ENCODE assay signal across 23 cellular contexts in the genomic region with DNA sequence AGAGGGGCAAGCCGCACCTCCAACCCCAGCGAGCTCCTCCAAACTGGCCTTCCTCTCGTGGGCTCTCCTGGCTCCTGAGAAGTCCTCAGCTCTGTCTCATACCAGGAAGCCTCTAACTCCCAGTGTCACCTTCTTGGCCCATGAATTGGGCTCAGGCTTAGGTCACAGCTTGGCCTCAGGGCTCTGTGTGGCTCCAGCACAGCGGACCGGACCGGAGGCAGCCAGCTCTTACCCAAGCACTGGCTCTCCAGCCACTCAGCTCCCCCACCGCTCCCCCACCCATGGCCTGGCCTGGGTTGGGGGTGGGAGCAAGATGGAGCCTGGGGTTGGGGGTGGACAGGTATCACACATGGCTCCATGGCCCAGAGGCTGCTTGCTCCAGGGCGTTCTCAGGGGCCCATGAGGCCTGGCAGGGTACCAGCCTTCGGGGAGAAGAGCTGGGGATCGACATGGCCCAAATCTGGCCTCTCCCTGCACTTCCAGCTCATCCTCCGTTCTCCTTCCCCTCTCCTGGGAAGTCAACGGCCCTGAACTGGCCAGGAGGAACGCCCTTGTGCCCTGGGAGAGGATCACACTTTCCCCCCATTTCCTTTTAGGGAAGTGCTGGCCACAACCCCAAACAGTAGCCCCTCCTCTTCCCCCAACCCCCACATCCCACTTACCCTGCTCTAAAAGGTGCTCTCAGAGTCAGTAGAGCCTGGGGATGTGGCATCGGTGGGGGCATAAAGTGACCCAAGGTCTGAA.
DNase-seq lines count a peak whose midpoint lies in the region; ATAC-seq and TF ChIP-seq lines count a peak whose summit lies in the region.
"Had no signal": no experiment of that assay in that cellular context is flagged by ENCODE, and none has a peak within 500 bp of the region (broad histone marks: within the 10 kb centered on the region; RNA-seq: fewer than 3 reads in every experiment).

No MANE protein-coding gene starts in this region.

- H4K20me1 ChIP-seq in HCT116 (ENCODE audit: insufficient read depth): no peaks in the 10 kb centered on the region

- H3K27me3 ChIP-seq in HCT116 (ENCODE audit: insufficient read depth, low read length) (no peaks in the 10 kb centered on the region), body of pancreas (no peaks in the 10 kb centered on the region), mucosa of stomach (ENCODE audit: control insufficient read depth, insufficient read depth, low read length) (no peaks in the 10 kb centered on the region), upper lobe of left lung (no peaks in the 10 kb centered on the region)
- H3K27me3 ChIP-seq: esophagus muscularis mucosa had no signal

- H3K27ac ChIP-seq in HCT116 (ENCODE audit: low read depth, low read length) (no peak overlapping the region), body of pancreas (peak overlapping the region; percentile 60 to 85 (median 76)), upper lobe of left lung (peak overlapping the region; percentile 33 to 65 (median 58))
- H3K27ac ChIP-seq: brain microvascular endothelial cell, esophagus muscularis mucosa, neutrophil, psoas muscle, SJCRH30, thoracic aorta had no signal

- CTCF ChIA-PET in HCT116 (lab: Charles Lee): no interaction called here

- no peaks in the 10 kb centered on the region for H3K36me3 ChIP-seq in HCT116 (ENCODE audit: control insufficient read depth in 1 of 2, insufficient read depth in 2 of 2, low read length in 2 of 2)
- no peaks in the 10 kb centered on the region for H3K36me3 ChIP-seq in body of pancreas (replicated peaks in 1 of 2; ENCODE audit: insufficient read depth in 1 of 2, low read depth in 2 of 2)
- H3K36me3 ChIP-seq in mucosa of stomach (ENCODE audit: control insufficient read depth, insufficient read depth, low read length): no peaks in the 10 kb centered on the region
- no peaks in the 10 kb centered on the region for H3K36me3 ChIP-seq in upper lobe of left lung
- H3K36me3 ChIP-seq: brain microvascular endothelial cell, esophagus muscularis mucosa, neutrophil, SJCRH30, thoracic aorta had no signal

- TF ChIP-seq CTCF in HCT116 (IDR thresholded peaks at IDR 0.05 in 2 of 3, conservative IDR thresholded peaks at IDR 0.05 in 1 of 3; ENCODE audit: borderline replicate concordance in 1 of 3, insufficient read depth in 1 of 3, low read depth in 2 of 3, low read length in 2 of 3): no peak
- no peak for TF ChIP-seq CTCF in body of pancreas (IDR thresholded peaks at IDR 0.05)
- no peak for TF ChIP-seq CTCF in upper lobe of left lung (IDR thresholded peaks at IDR 0.05)

- WGBS in body of pancreas, 2 donors: 57 to 74% methylated on average over 10 to 13 of the region's 14 CpGs
- WGBS in upper lobe of left lung, 2 donors: 20 to 68% methylated on average over 5 to 14 of the region's 14 CpGs

- no peak for TF ChIP-seq RAD21 in HCT116 (IDR thresholded peaks at IDR 0.05; ENCODE audit: low read depth)

- H3K27ac Mint-ChIP-seq in stimulated activated naive CD8-positive, alpha-beta T cell treated with anti-CD3 and anti-CD28 coated beads, Interleukin-15, amount 100 ng/mL, for 72 hours: no peak overlapping the region

- no peak overlapping the region for H3K4me3 Mint-ChIP-seq in stimulated activated naive CD8-positive, alpha-beta T cell treated with anti-CD3 and anti-CD28 coated beads, Interleukin-15, amount 100 ng/mL, for 72 hours
- H3K4me3 Mint-ChIP-seq: CD4-positive, alpha-beta memory T cell; stimulated activated memory B cell treated with anti-CD40 and anti-IgM and Interleukin-4, amounts not matched to agents 10 μg/mL and 1 μg/mL and 100 μg/mL, for 72 hours had no signal

- TF ChIP-seq EP300 in upper lobe of left lung (IDR thresholded peaks at IDR 0.05): no peak

- peaks cover 21% of the 10 kb centered on the region for H3K4me1 Mint-ChIP-seq in stimulated activated naive CD8-positive, alpha-beta T cell treated with anti-CD3 and anti-CD28 coated beads, Interleukin-15, amount 100 ng/mL, for 72 hours

- TF ChIP-seq POLR2A in HCT116 (IDR thresholded peaks at IDR 0.05; ENCODE audit: borderline replicate concordance, extremely low read depth, insufficient read depth, insufficient read length): no peak
- TF ChIP-seq POLR2A in body of pancreas (IDR thresholded peaks at IDR 0.05): no peak
- TF ChIP-seq POLR2A in upper lobe of left lung (IDR thresholded peaks at IDR 0.05): no peak

- no peak overlapping the region for H2AFZ ChIP-seq in HCT116 (ENCODE audit: low read depth, low read length, poor library complexity, severe bottlenecking)

- H3K9me3 ChIP-seq in HCT116 (ENCODE audit: control insufficient read depth in 1 of 2, insufficient read depth in 1 of 2, low read depth in 1 of 2, low read length in 2 of 2): no peaks in the 10 kb centered on the region
- no peaks in the 10 kb centered on the region for H3K9me3 ChIP-seq in body of pancreas
- no peaks in the 10 kb centered on the region for H3K9me3 ChIP-seq in mucosa of stomach (ENCODE audit: control insufficient read depth, low read length)
- H3K9me3 ChIP-seq in upper lobe of left lung: no peaks in the 10 kb centered on the region
- H3K9me3 ChIP-seq: esophagus muscularis mucosa, neutrophil, psoas muscle, SJCRH30, thoracic aorta had no signal

- no peaks in the 10 kb centered on the region for H3K9me2 ChIP-seq in HCT116 (ENCODE audit: insufficient read depth)

- H3K9ac ChIP-seq in HCT116 (ENCODE audit: low read length): no peak overlapping the region
- peak overlapping the region; percentile 25 for H3K9ac ChIP-seq in mucosa of stomach (ENCODE audit: low read length)

- POLR2A ChIA-PET in HCT116 (lab: Charles Lee): no interaction called here

- H3K4me1 ChIP-seq in HCT116 (ENCODE audit: control insufficient read depth in 1 of 2, insufficient read depth in 2 of 2, low read length in 2 of 2) (peaks cover 11 to 20% of the 10 kb centered on the region in 2 experiments), body of pancreas (peaks cover 56% of the 10 kb centered on the region), mucosa of stomach (ENCODE audit: control insufficient read depth, insufficient read depth, low read length) (peaks cover 55% of the 10 kb centered on the region), upper lobe of left lung (peaks cover 15 to 31% (median 19%) of the 10 kb centered on the region in 4 donors)

- no TSS peak for BruUV-seq in HCT116 (replicated peaks; lab: Mats Ljungman, UMichigan)

- ATAC-seq in HCT116 (no peak), body of pancreas (no peak), upper lobe of left lung (ENCODE audit: low FRiP score in 2 of 2) (no peak)
- ATAC-seq in stimulated activated naive CD8-positive, alpha-beta T cell treated with anti-CD3 and anti-CD28 coated beads, Interleukin-15, amount 100 ng/mL, for 72 hours: no peak
- ATAC-seq: psoas muscle; stimulated activated memory B cell treated with anti-CD40 and anti-IgM and Interleukin-4, amounts not matched to agents 10 μg/mL and 1 μg/mL and 100 μg/mL, for 72 hours had no signal

- RAD21 ChIA-PET in HCT116 (lab: Charles Lee; ENCODE audit: low non-redundant PET in 1 of 2, low total read pairs in 2 of 2, uncharacterized antibody in 2 of 2, unreplicated experiment in 2 of 2): no interaction called here

- no peaks in the 10 kb centered on the region for H3K79me2 ChIP-seq in HCT116 (ENCODE audit: insufficient read depth, low read length)

- intact Hi-C loops in HCT116 (cut with micrococcal nuclease): no loop called here
- intact Hi-C loops in body of pancreas (cut with DNase I): loop anchor here (10.0 kb wide), 1 partner anchor 86 kb away; no protein-coding TSS in a partner anchor

- peaks cover 16% of the 10 kb centered on the region for H3K27me3 Mint-ChIP-seq in stimulated activated naive CD8-positive, alpha-beta T cell treated with anti-CD3 and anti-CD28 coated beads, Interleukin-15, amount 100 ng/mL, for 72 hours

- no peak for DNase-seq in HCT116 (ENCODE audit: low read depth, low spot score)
- DNase-seq in body of pancreas: no peak
- no peak for DNase-seq in upper lobe of left lung
- DNase-seq in stimulated activated naive CD4-positive, alpha-beta T cell (lab: John Stamatoyannopoulos, UW): no peak
- no peak for DNase-seq in middle frontal gyrus (ENCODE audit: extremely low spot score, low spot score)
- DNase-seq in stimulated activated naive CD8-positive, alpha-beta T cell treated with anti-CD3 and anti-CD28 coated beads, Interleukin-15, amount 100 ng/mL, for 72 hours: no peak
- DNase-seq: brain microvascular endothelial cell; CD4-positive, alpha-beta memory T cell; DMS 273 treated with DMSO at 0.1 percent for 48 hours; effector memory CD4-positive, alpha-beta T cell; hypothalamus; MM.1S; NCI-H146; NCI-H524; psoas muscle; SJCRH30; small intestine; stimulated activated CD4-positive, alpha-beta T cell treated with anti-CD3 and anti-CD28 coated beads, Interleukin-2, amount 100 ng/mL, for 24 hours had no signal

- peak overlapping the region; percentile 29; the same call in 1 of the 2 replicates for H3K4me2 ChIP-seq in HCT116 (ENCODE audit: low read length)

- no peaks in the 10 kb centered on the region for H3K9me3 Mint-ChIP-seq in stimulated activated naive CD8-positive, alpha-beta T cell treated with anti-CD3 and anti-CD28 coated beads, Interleukin-15, amount 100 ng/mL, for 72 hours
- H3K9me3 Mint-ChIP-seq: CD4-positive, alpha-beta memory T cell; stimulated activated memory B cell treated with anti-CD40 and anti-IgM and Interleukin-4, amounts not matched to agents 10 μg/mL and 1 μg/mL and 100 μg/mL, for 72 hours had no signal

- H3K4me3 ChIP-seq in HCT116 (replicated peaks in 1 of 2; ENCODE audit: low read depth in 1 of 2, low read length in 2 of 2) (no peak overlapping the region), body of pancreas (no peak overlapping the region), mucosa of stomach (ENCODE audit: low read length) (no peak overlapping the region), upper lobe of left lung (no peak overlapping the region)
- H3K4me3 ChIP-seq: esophagus muscularis mucosa, psoas muscle, SJCRH30, thoracic aorta had no signal
